1 cellular context compared by ENCODE assay signal in genomic region chr21:15483138-15483780, GRCh38.
TF ChIP-seq lines count a peak whose summit lies in the region.

No MANE protein-coding gene starts in this region.

TF ChIP-seq in HepG2, 621 proteins besides CTCF, POLR2A, EP300 and RAD21 (continued from another document and continues in another):
- TF ChIP-seq TFDP1 (CRISPR knock-in tag; IDR thresholded peaks at IDR 0.05; ENCODE audit: borderline replicate concordance) (no peak), FOXP1 (IDR thresholded peaks at IDR 0.05) (no peak), FOXP1 (CRISPR knock-in tag; IDR thresholded peaks at IDR 0.05) (no peak), EZH2 (conservative IDR thresholded peaks at IDR 0.05; ENCODE audit: low read depth, low read length) (no peak), SAP130 (CRISPR knock-in tag; IDR thresholded peaks at IDR 0.05; ENCODE audit: low read depth) (0 out of 2 replicates have a peak, but pooled peaks have one; percentile 60), KDM5B (CRISPR knock-in tag; IDR thresholded peaks at IDR 0.05; ENCODE audit: borderline replicate concordance) (no peak), ZNF331 (CRISPR knock-in tag; IDR thresholded peaks at IDR 0.05) (peak; percentile 53; the same call in 1 of the 2 replicates), JDP2 (CRISPR knock-in tag; IDR thresholded peaks at IDR 0.05; ENCODE audit: borderline replicate concordance) (no peak), MLXIP (CRISPR knock-in tag; IDR thresholded peaks at IDR 0.05; ENCODE audit: borderline replicate concordance) (no peak), ZNF652 (CRISPR knock-in tag; IDR thresholded peaks at IDR 0.05; ENCODE audit: borderline replicate concordance, low read depth) (peak; percentile 27; the same call in 1 of the 2 replicates), KAT7 (CRISPR knock-in tag; IDR thresholded peaks at IDR 0.05; ENCODE audit: borderline replicate concordance) (0 out of 2 replicates have a peak, but pooled peaks have one; percentile 60), MAX (IDR thresholded peaks at IDR 0.05) (peak; percentile 22; the same call in 1 of the 2 replicates), RBM22 (optimal IDR thresholded peaks at IDR 0.05; ENCODE audit: low read length) (no peak), SALL2 (CRISPR knock-in tag; IDR thresholded peaks at IDR 0.05) (no peak), BCL6 (CRISPR knock-in tag; IDR thresholded peaks at IDR 0.05) (peak; percentile 24; the same call in 1 of the 2 replicates), ZFYVE20 (CRISPR knock-in tag; IDR thresholded peaks at IDR 0.05; ENCODE audit: borderline replicate concordance, low read depth) (no peak), IKZF1 (IDR thresholded peaks at IDR 0.05) (no peak), ZNF788 (CRISPR knock-in tag; IDR thresholded peaks at IDR 0.05; ENCODE audit: borderline replicate concordance) (peak; percentile 51; the same call in 1 of the 2 replicates), ZFP91 (CRISPR knock-in tag; IDR thresholded peaks at IDR 0.05; ENCODE audit: borderline replicate concordance) (peak; percentile 29; the same call in 1 of the 2 replicates), FUBP1 (CRISPR knock-in tag; IDR thresholded peaks at IDR 0.05; ENCODE audit: borderline replicate concordance) (no peak), ATF2 (CRISPR knock-in tag; IDR thresholded peaks at IDR 0.05) (peak; percentile 50; the same call in 1 of the 2 replicates), HDAC2 (CRISPR knock-in tag; IDR thresholded peaks at IDR 0.05) (peak; percentile 67), ZNF546 (CRISPR knock-in tag; conservative IDR thresholded peaks at IDR 0.05) (no peak), POLR2AphosphoS2 (IDR thresholded peaks at IDR 0.05; ENCODE audit: low read depth, low read length) (no peak), KMT2A (CRISPR knock-in tag; IDR thresholded peaks at IDR 0.05) (peak; percentile 69; the same call in 1 of the 2 replicates), SP5 (CRISPR knock-in tag; IDR thresholded peaks at IDR 0.05; ENCODE audit: borderline replicate concordance, low read depth) (peak; percentile 53; the same call in 1 of the 2 replicates), RERE (CRISPR knock-in tag; IDR thresholded peaks at IDR 0.05; ENCODE audit: low read depth) (0 out of 2 replicates have a peak, but pooled peaks have one; percentile 41), CEBPG (CRISPR knock-in tag; IDR thresholded peaks at IDR 0.05) (peak; percentile 40; the same call in 1 of the 2 replicates), MXD4 (CRISPR knock-in tag; IDR thresholded peaks at IDR 0.05) (no peak), HNRNPH1 (optimal IDR thresholded peaks at IDR 0.05; ENCODE audit: low read depth, low read length) (no peak), ISX (CRISPR knock-in tag; conservative IDR thresholded peaks at IDR 0.05) (no peak), RCOR2 (CRISPR knock-in tag; IDR thresholded peaks at IDR 0.05) (0 out of 2 replicates have a peak, but pooled peaks have one; percentile 64), MLX (CRISPR knock-in tag; IDR thresholded peaks at IDR 0.05) (no peak), XRCC5 (optimal IDR thresholded peaks at IDR 0.05; ENCODE audit: low read length) (peak; percentile 59), TRIM22 (IDR thresholded peaks at IDR 0.05) (no peak), ZBTB21 (CRISPR knock-in tag; IDR thresholded peaks at IDR 0.05) (no peak), ZNF512B (CRISPR knock-in tag; IDR thresholded peaks at IDR 0.05; ENCODE audit: borderline replicate concordance) (peak; percentile 53; the same call in 1 of the 2 replicates), MED8 (CRISPR knock-in tag; IDR thresholded peaks at IDR 0.05; ENCODE audit: insufficient replicate concordance) (no peak), GATA4 (IDR thresholded peaks at IDR 0.05; ENCODE audit: borderline replicate concordance, low read depth) (no peak), TOE1 (CRISPR knock-in tag; IDR thresholded peaks at IDR 0.05) (no peak), SMC3 (IDR thresholded peaks at IDR 0.05; ENCODE audit: low read length) (peak; percentile 99), ZNF430 (CRISPR knock-in tag; IDR thresholded peaks at IDR 0.05) (no peak)
